ENCODE assay signal across 10 cellular contexts in the genomic region with DNA sequence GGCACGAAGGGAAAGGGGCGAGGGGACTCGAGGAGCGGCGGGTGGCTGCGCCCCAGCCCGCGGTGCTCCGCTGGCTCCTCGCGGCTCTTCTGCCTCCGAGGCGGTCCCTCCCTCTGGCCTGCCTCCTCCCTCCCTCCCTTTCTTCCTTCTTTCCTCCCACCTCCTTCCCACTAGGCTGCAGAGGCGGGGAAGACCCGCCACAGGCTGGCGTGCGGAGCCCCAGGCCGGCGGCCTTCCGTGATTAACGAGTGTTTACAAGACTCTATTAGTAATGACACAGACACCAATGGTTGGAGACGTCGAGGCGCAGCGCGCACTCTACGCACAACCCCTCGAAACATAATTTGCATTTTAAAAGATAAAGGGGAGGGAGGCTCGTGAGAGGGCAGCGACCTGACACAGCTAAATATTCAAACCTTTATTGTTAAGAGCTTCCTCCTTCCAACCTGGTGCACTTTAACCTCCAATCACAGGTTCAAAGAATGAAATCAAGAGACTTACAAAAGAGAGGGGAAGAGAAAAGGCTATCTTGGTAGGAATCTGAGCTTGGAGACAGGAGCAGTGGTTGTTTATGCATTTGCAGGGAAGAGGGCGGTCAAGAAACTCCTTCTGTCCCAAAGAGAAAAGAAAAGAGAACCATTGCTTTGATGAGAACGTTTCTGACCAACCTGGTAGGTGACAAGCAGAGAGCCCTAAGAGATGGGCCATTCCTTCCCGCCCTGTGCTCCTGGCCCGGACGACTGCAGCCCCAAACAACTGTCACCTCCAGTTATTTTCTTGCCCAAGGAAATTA. TPM values are rescaled to one million over a fixed set of nuclear protein-coding genes. Genes with fewer than 3 reads are reported as not detected.
DNase-seq lines count a peak whose midpoint lies in the region; ATAC-seq and TF ChIP-seq lines count a peak whose summit lies in the region.
"Had no signal": no experiment of that assay in that cellular context is flagged by ENCODE, and none has a peak within 500 bp of the region (broad histone marks: within the 10 kb centered on the region; RNA-seq: fewer than 3 reads in every experiment).

CDX2 (minus strand) TSS at position 243 of the 793 bp plus-strand sequence. CDS start 309 bp downstream, outside the sequence.

- H4K20me1 ChIP-seq in OCI-LY7 (ENCODE audit: insufficient read depth, low read length): no peaks in the 10 kb centered on the region

- TF ChIP-seq CTCF in Peyer's patch (IDR thresholded peaks at IDR 0.05) (no peak), suprapubic skin (IDR thresholded peaks at IDR 0.05) (no peak), OCI-LY7 (conservative IDR thresholded peaks at IDR 0.05; ENCODE audit: low read length) (no peak)

- H3K4me1 ChIP-seq in Peyer's patch: peaks cover 0 to 38% (median 5%) of the 10 kb centered on the region in 4 donors
- peaks cover 27% of the 10 kb centered on the region for H3K4me1 ChIP-seq in iPS-18a (ENCODE audit: control insufficient read depth, low read depth, low read length)
- peaks cover 30% of the 10 kb centered on the region for H3K4me1 ChIP-seq in suprapubic skin
- H3K4me1 ChIP-seq in OCI-LY7 (ENCODE audit: insufficient read depth, low read length, poor library complexity, severe bottlenecking): no peaks in the 10 kb centered on the region

- TF ChIP-seq EP300 in suprapubic skin (IDR thresholded peaks at IDR 0.05): no peak

- H3K4me3 ChIP-seq in Peyer's patch (peak within 1 kb of the TSS; percentile 26 to 80 (median 65)), iPS-18a (ENCODE audit: low read length) (peak within 1 kb of the TSS; percentile 39), suprapubic skin (peak within 1 kb of the TSS; percentile 26), OCI-LY7 (ENCODE audit: low read depth, low read length, poor library complexity, severe bottlenecking) (no peak within 1 kb of the TSS)

- POLR2A ChIA-PET in OCI-LY7 (lab: Charles Lee): no interaction called here

- no TSS peak for BruUV-seq in OCI-LY7 (replicated peaks; lab: Mats Ljungman, UMichigan)

- no peak within 1 kb of the TSS for H3K9ac ChIP-seq in iPS-18a (ENCODE audit: low read length)

- peaks cover 84% of the 10 kb centered on the region for H3K27me3 Mint-ChIP-seq in activated T-cell treated with anti-CD3 and anti-CD28 coated beads, Interleukin-2, amount 50 U/mL, for 4 hours (ENCODE audit: low read depth)

- H3K9me2 ChIP-seq in OCI-LY7 (ENCODE audit: insufficient read depth, low read length): no peaks in the 10 kb centered on the region

- H3K79me2 ChIP-seq in OCI-LY7 (ENCODE audit: insufficient read depth, low read depth, low read length): no peaks in the 10 kb centered on the region

- H3K27me3 ChIP-seq in Peyer's patch (peaks cover 0 to 9% of the 10 kb centered on the region in 2 donors), iPS-18a (ENCODE audit: control insufficient read depth, insufficient read depth, low read length) (peaks cover 100% of the 10 kb centered on the region), suprapubic skin (peaks cover 100% of the 10 kb centered on the region)

- no peaks in the 10 kb centered on the region for H3K9me3 ChIP-seq in Peyer's patch
- H3K9me3 ChIP-seq in iPS-18a (ENCODE audit: control insufficient read depth, low read depth, low read length): no peaks in the 10 kb centered on the region
- H3K9me3 ChIP-seq in suprapubic skin: no peaks in the 10 kb centered on the region
- H3K9me3 ChIP-seq in OCI-LY7 (ENCODE audit: low read length): no peaks in the 10 kb centered on the region

- ATAC-seq in activated T-cell treated with anti-CD3 and anti-CD28 coated beads, Interleukin-2, amount 50 U/mL, for 4 hours: no peak
- no peak for ATAC-seq in Right ventricle myocardium inferior

- H3K36me3 ChIP-seq in Peyer's patch (peaks cover 0 to 4% (median 0%) of the 10 kb centered on the region in 3 donors), iPS-18a (ENCODE audit: control insufficient read depth, low read depth, low read length) (no peaks in the 10 kb centered on the region), suprapubic skin (no peaks in the 10 kb centered on the region), OCI-LY7 (ENCODE audit: insufficient read depth, low read length) (no peaks in the 10 kb centered on the region)

- no peak within 1 kb of the TSS for H2AFZ ChIP-seq in OCI-LY7 (ENCODE audit: low read length)

- no peak within 1 kb of the TSS for H3K4me2 ChIP-seq in OCI-LY7 (ENCODE audit: low read length)

- H3K4me3 Mint-ChIP-seq in activated T-cell treated with anti-CD3 and anti-CD28 coated beads, Interleukin-2, amount 50 U/mL, for 4 hours: peak within 1 kb of the TSS; percentile 39

- TF ChIP-seq POLR2A in Peyer's patch (IDR thresholded peaks at IDR 0.05): peak; percentile 98 to 99
- TF ChIP-seq POLR2A in suprapubic skin (IDR thresholded peaks at IDR 0.05): no peak

- no peak for DNase-seq in activated T-cell treated with anti-CD3 and anti-CD28 coated beads, Interleukin-2, amount 50 U/mL, for 4 hours
- DNase-seq in activated T-cell treated with anti-CD3 and anti-CD28 coated beads for 4 hours: no peak
- peak in 2 of 3 donors; percentile 91 to 95 for DNase-seq in Peyer's patch
- DNase-seq in suprapubic skin (ENCODE audit: low spot score in 2 of 2): peak in 1 of 2 donors; percentile 59
- DNase-seq in OCI-LY7 (ENCODE audit: low spot score): no peak
- DNase-seq in epidermal melanocyte (ENCODE audit: insufficient read length, low spot score): no peak
- no peak for DNase-seq in Right ventricle myocardium inferior (ENCODE audit: missing footprints)
- DNase-seq: T-helper 9 cell had no signal

- H3K27ac ChIP-seq in Peyer's patch (peak within 1 kb of the TSS in 3 of 4 donors; percentile 84 to 98 (median 92)), iPS-18a (ENCODE audit: low read length) (no peak within 1 kb of the TSS), suprapubic skin (no peak within 1 kb of the TSS), OCI-LY7 (ENCODE audit: low read depth, low read length, poor library complexity, severe bottlenecking) (no peak within 1 kb of the TSS)

- 7% methylated on average over 25 of the region's 35 CpGs for WGBS in suprapubic skin

- CTCF ChIA-PET in OCI-LY7 (lab: Charles Lee; ENCODE audit: unreplicated experiment): no interaction called here

- intact Hi-C loops in OCI-LY7 (cut with micrococcal nuclease; ENCODE audit: unreplicated experiment): no loop called here
- intact Hi-C loops in Right ventricle myocardium inferior (cut with DNase I): no loop called here

- no peaks in the 10 kb centered on the region for H3K36me3 Mint-ChIP-seq in activated T-cell treated with anti-CD3 and anti-CD28 coated beads, Interleukin-2, amount 50 U/mL, for 4 hours (ENCODE audit: insufficient read depth)

- H3K4me1 Mint-ChIP-seq in activated T-cell treated with anti-CD3 and anti-CD28 coated beads, Interleukin-2, amount 50 U/mL, for 4 hours (ENCODE audit: low read depth): peaks cover 25% of the 10 kb centered on the region

- no peaks in the 10 kb centered on the region for H3K9me3 Mint-ChIP-seq in activated T-cell treated with anti-CD3 and anti-CD28 coated beads, Interleukin-2, amount 50 U/mL, for 4 hours

RNA-seq across cellular contexts. Expression of gene CDX2, which starts in this region (rescaled TPM):
- under 1 TPM in 2 of 3 donors, not detected in 1; 0.11 to 0.43 TPM for total RNA-seq in activated T-cell treated with anti-CD3 and anti-CD28 coated beads, Interleukin-2, amount 50 U/mL, for 4 hours
- total RNA-seq in Peyer's patch (100 to 1,000 TPM in 3 of 4 donors, 10 to 100 TPM in 1; 33.0 to 182 (median 136) TPM), suprapubic skin (not detected), OCI-LY7 (2022) (not detected in 2 replicates), Right ventricle myocardium inferior (not detected)
- total RNA-seq in OCI-LY7 (2014; rRNA removed; shearing (Covaris generic)): not detected in 2 replicates
- total RNA-seq: M059J had no signal

Comparison
In these comparisons a context has a peak if more than half of its experiments do, and no peak if none do; other contexts are left out.
1. RNA of gene CDX2 (total RNA-seq): 33.0 to 182 TPM in Peyer's patch; 0.11 to 0.43 TPM in activated T-cell treated with anti-CD3 and anti-CD28 coated beads, Interleukin-2, amount 50 U/mL, for 4 hours, not detected in suprapubic skin, not detected in OCI-LY7 and not detected in Right ventricle myocardium inferior (single experiment); every median in the first group is over 10 times any median in the second.
2. DNase-seq: peak in Peyer's patch (2 of 3); none in activated T-cell treated with anti-CD3 and anti-CD28 coated beads, Interleukin-2, amount 50 U/mL, for 4 hours (single experiment), activated T-cell treated with anti-CD3 and anti-CD28 coated beads for 4 hours (single experiment), OCI-LY7 (single experiment), epidermal melanocyte (single experiment) and Right ventricle myocardium inferior (single experiment).
3. H3K27ac ChIP-seq: peak in Peyer's patch (3 of 4); none in iPS-18a (single experiment), suprapubic skin (single experiment) and OCI-LY7 (single experiment).
4. POLR2A ChIP-seq: peak in Peyer's patch (2 of 2); none in suprapubic skin (0 of 2).